In genomic region chr20:25538838-25539665, GRCh38 we compare ENCODE assay signal across 1 cellular context.
TF ChIP-seq lines count a peak whose summit lies in the region.

No MANE protein-coding gene starts in this region.

TF ChIP-seq in liver, 16 proteins besides CTCF, POLR2A, EP300 and RAD21 (continued from another document):
- TF ChIP-seq REST (IDR thresholded peaks at IDR 0.05) (peak; percentile 71), MAX (IDR thresholded peaks at IDR 0.05) (peak; percentile 97), GABPA (IDR thresholded peaks at IDR 0.05 in 1 of 2, conservative IDR thresholded peaks at IDR 0.05 in 1 of 2) (peak in 1 of 2 donors; percentile 43), FOXA2 (IDR thresholded peaks at IDR 0.05) (peak; percentile 94), ATF3 (IDR thresholded peaks at IDR 0.05) (no peak), HNF4G (IDR thresholded peaks at IDR 0.05) (peak; percentile 29), SP1 (IDR thresholded peaks at IDR 0.05) (peak; percentile 96), ZBTB33 (IDR thresholded peaks at IDR 0.05) (peak; percentile 94), YY1 (IDR thresholded peaks at IDR 0.05) (peak; percentile 79), HNF4A (conservative IDR thresholded peaks at IDR 0.05) (peak; percentile 90 to 95), EGR1 (IDR thresholded peaks at IDR 0.05; ENCODE audit: low read depth in 2 of 2) (no peak), NR2F2 (IDR thresholded peaks at IDR 0.05) (peak; percentile 94)
